In the genomic region with DNA sequence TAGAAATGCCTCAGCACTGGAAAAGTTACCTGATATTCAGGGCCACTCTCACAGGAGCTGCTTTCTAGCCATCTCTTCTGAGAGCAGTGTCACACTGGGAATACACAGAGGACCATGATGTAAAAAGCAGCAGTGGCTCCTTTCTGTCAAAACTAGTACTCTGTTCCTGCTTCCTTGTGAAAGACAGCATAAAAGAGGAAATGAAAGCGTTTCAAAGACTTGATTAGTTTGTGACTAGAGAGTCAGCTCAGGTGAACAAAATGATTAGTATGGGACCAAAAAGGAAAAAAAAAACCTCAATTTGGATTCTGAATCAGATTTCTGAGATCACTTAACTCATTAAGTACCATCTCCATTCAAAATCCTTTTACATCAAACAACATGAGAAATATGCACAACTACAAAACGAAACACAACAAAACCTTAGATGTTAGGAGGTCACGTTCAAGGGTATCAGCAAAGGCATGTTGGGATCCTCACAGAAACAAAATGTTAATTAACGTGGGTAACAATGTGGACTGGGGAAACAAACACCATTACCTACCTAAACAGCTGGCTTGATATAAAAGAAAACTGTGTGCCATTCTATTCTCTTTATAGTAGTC, we compare ENCODE assay signal across 11 cellular contexts.
DNase-seq lines count a peak whose midpoint lies in the region; ATAC-seq, FAIRE-seq and TF ChIP-seq lines count a peak whose summit lies in the region.
"Had no signal": no experiment of that assay in that cellular context is flagged by ENCODE, and none has a peak within 500 bp of the region (broad histone marks: within the 10 kb centered on the region; RNA-seq: fewer than 3 reads in every experiment).

No MANE protein-coding gene starts in this region.

- no peak for TF ChIP-seq POLR2A in H54 (IDR thresholded peaks at IDR 0.05; ENCODE audit: low read depth, low read length)

- no peak for TF ChIP-seq CTCF in lower lobe of right lung (IDR thresholded peaks at IDR 0.05)

- H3K27me3 ChIP-seq in lower lobe of right lung (ENCODE audit: low read depth) = no peaks in the 10 kb centered on the region

- H3K4me1 ChIP-seq in lower lobe of right lung = no peaks in the 10 kb centered on the region

- H3K4me3 ChIP-seq in lower lobe of right lung = no peak overlapping the region
- H3K4me3 ChIP-seq: lung had no signal

- H3K36me3 ChIP-seq in lower lobe of right lung = no peaks in the 10 kb centered on the region

- peak; percentile 90 for ATAC-seq in GM18861 (IDR thresholded peaks at IDR 0.05; ENCODE audit: unreplicated experiment)
- peak; percentile 82 for ATAC-seq in HG03565 (IDR thresholded peaks at IDR 0.05; ENCODE audit: unreplicated experiment)
- peak; percentile 59 to 60 for ATAC-seq in lower lobe of right lung

- FAIRE-seq in H54 (lab: Jason Lieb, UNC) = peak; percentile 84
- no peak for FAIRE-seq in HTR-8/SVneo (lab: Jason Lieb, UNC)

- no peaks in the 10 kb centered on the region for H3K9me3 ChIP-seq in lower lobe of right lung

- H3K27ac ChIP-seq in lower lobe of right lung = no peak overlapping the region
- H3K27ac ChIP-seq in substantia nigra (ENCODE audit: low read depth, low read length, poor library complexity, severe bottlenecking) = no peak overlapping the region

- intact Hi-C loops in lower lobe of right lung (cut with DNase I) = no loop called here

- no peak for DNase-seq in H54 (ENCODE audit: insufficient read length, low spot score)
- DNase-seq in lower lobe of right lung = no peak
- DNase-seq in substantia nigra (lab: John Stamatoyannopoulos, UW) = no peak
- no peak for DNase-seq in hepatic stellate cell (ENCODE audit: low spot score)
- DNase-seq in stimulated activated CD4-positive, alpha-beta T cell treated with anti-CD3 and anti-CD28 coated beads, Interleukin-4, amount 100 ng/mL, for 24 hours = no peak
- no peak for DNase-seq in HTR-8/SVneo (ENCODE audit: insufficient read length, low spot score)
- DNase-seq: activated CD4-positive, alpha-beta memory T cell treated with anti-CD3 and anti-CD28 coated beads, Interleukin-2, amount 10 ng/mL, durations not matched to agents 7 days and 5 days; NCI-H2029 had no signal
